ENCODE assay signal across 25 cellular contexts in genomic region chr4:147040874-147041273, GRCh38.
A peak's percentile ranks its signal among the peaks of the same experiment; 100 is the strongest.
DNase-seq lines count a peak whose midpoint lies in the region; ATAC-seq, FAIRE-seq and TF ChIP-seq lines count a peak whose summit lies in the region.
"Had no signal": no experiment of that assay in that cellular context is flagged by ENCODE, and none has a peak within 500 bp of the region (broad histone marks: within the 10 kb centered on the region; RNA-seq: fewer than 3 reads in every experiment).

No MANE protein-coding gene starts in this region.

- dilution Hi-C loops in IMR-90 (cut with HindIII; ENCODE audit: low sequenced_read_pairs, unreplicated experiment) = no loop called here

- CTCF ChIA-PET in IMR-90 (lab: Yijun Ruan, JAX) = no interaction called here
- CTCF ChIA-PET in H1 (lab: Charles Lee; ENCODE audit: partially characterized antibody) = interaction anchor here (0.6 to 6.1 kb wide), 6 partner anchors 14 to 602 kb away, joined by 3 to 31 read pairs (median 5); no protein-coding TSS in a partner anchor

- H3K4ac ChIP-seq in IMR-90 (ENCODE audit: low read depth, low read length) (no peak overlapping the region), H1 (replicated peaks; ENCODE audit: insufficient read length, low read depth, low read length) (no peak overlapping the region)

- no peak for TF ChIP-seq POLR2A in IMR-90 (IDR thresholded peaks at IDR 0.05; ENCODE audit: low read depth, low read length)
- TF ChIP-seq POLR2A in H1 (IDR thresholded peaks at IDR 0.05; ENCODE audit: control extremely low read depth in 1 of 2, low read depth in 2 of 2, low read length in 2 of 2) = no peak

- H3K56ac ChIP-seq in IMR-90 (ENCODE audit: extremely low read depth, insufficient read depth, low read length) = no peak overlapping the region
- no peak overlapping the region for H3K56ac ChIP-seq in H1 (replicated peaks; ENCODE audit: insufficient read length, low read depth, low read length)

- no peak overlapping the region for H4K5ac ChIP-seq in IMR-90 (ENCODE audit: low read depth, low read length)
- no peak overlapping the region for H4K5ac ChIP-seq in H1 (ENCODE audit: insufficient read length, low read depth, low read length)

- DNase-seq in IMR-90 (no peak), H1 (ENCODE audit: low read depth in 1 of 2, low spot score in 2 of 2) (no peak), NCI-H526 treated with DMSO at 0.1 percent for 48 hours (lab: John Stamatoyannopoulos, UW) (no peak)
- DNase-seq: 8988T; ACHN; BE2C; C1 segment of cervical spinal cord; CD4-positive, alpha-beta memory T cell; CD4-positive, CD25-positive, alpha-beta regulatory T cell; CD8-positive, alpha-beta memory T cell; COR-L47; DMS 273 treated with DMSO at 0.1 percent for 48 hours; DMS153; DMS53; DMS79; DND-41; EL; GDM1 had no signal

- H4K91ac ChIP-seq in IMR-90 (ENCODE audit: insufficient read depth, low read depth, low read length) (no peak overlapping the region), H1 (replicated peaks; ENCODE audit: insufficient read length, low read length) (no peak overlapping the region)

- no peak overlapping the region for H2BK12ac ChIP-seq in H1 (ENCODE audit: low read depth, low read length)

- H3K14ac ChIP-seq in IMR-90 (replicated peaks; ENCODE audit: low read depth, low read length) = no peak overlapping the region
- no peak overlapping the region for H3K14ac ChIP-seq in H1 (ENCODE audit: insufficient read length)

- no TSS peak for BruUV-seq in IMR-90 (replicated peaks; lab: Mats Ljungman, UMichigan)

- H3K4me2 ChIP-seq in IMR-90 (ENCODE audit: low read depth, low read length) = no peak overlapping the region
- H3K4me2 ChIP-seq in H1 (ENCODE audit: insufficient read depth in 1 of 2, low read depth in 2 of 2, low read length in 2 of 2) = no peak overlapping the region
- H3K4me2 ChIP-seq: BLaER1 had no signal

- H3K36me3 ChIP-seq in IMR-90 (ENCODE audit: control insufficient read depth, insufficient read depth, low read length) = no peaks in the 10 kb centered on the region
- H3K36me3 ChIP-seq in H1 (ENCODE audit: control insufficient read depth in 2 of 4, insufficient read depth in 4 of 4, low read length in 3 of 4) = no peaks in the 10 kb centered on the region
- H3K36me3 ChIP-seq: BE2C, BLaER1 had no signal

- no peak for FAIRE-seq in H1 (lab: Jason Lieb, UNC)
- FAIRE-seq: A204.1, GM12878, GM12892, GM18507 had no signal

- H3K4me3 ChIP-seq in IMR-90 (ENCODE audit: insufficient read depth, low read depth, low read length) = no peak overlapping the region
- H3K4me3 ChIP-seq in H1 (ENCODE audit: extremely low read depth in 1 of 4, insufficient read depth in 2 of 4, low read depth in 3 of 4, low read length in 4 of 4) = no peak overlapping the region
- H3K4me3 ChIP-seq: BLaER1, GM12878 had no signal

- H2BK120ac ChIP-seq in IMR-90 (ENCODE audit: low read depth, low read length) (no peak overlapping the region), H1 (replicated peaks; ENCODE audit: low read depth, low read length) (no peak overlapping the region)

- no peak for TF ChIP-seq RAD21 in IMR-90 (IDR thresholded peaks at IDR 0.05; ENCODE audit: low read length)
- no peak for TF ChIP-seq RAD21 in Ishikawa (IDR thresholded peaks at IDR 0.05; ENCODE audit: low read depth)
- no peak for TF ChIP-seq RAD21 in H1 (IDR thresholded peaks at IDR 0.05 in 1 of 2, conservative IDR thresholded peaks at IDR 0.05 in 1 of 2; ENCODE audit: low read depth in 2 of 2, low read length in 2 of 2)

- no peak for ATAC-seq in IMR-90 (ENCODE audit: low read depth)
- no peak for ATAC-seq in HG03175 (IDR thresholded peaks at IDR 0.05; ENCODE audit: unreplicated experiment)
- ATAC-seq: GM12878 had no signal

- H3K9me3 ChIP-seq in IMR-90 (ENCODE audit: control insufficient read depth, insufficient read depth, low read length) (no peaks in the 10 kb centered on the region), H1 (ENCODE audit: insufficient read depth in 2 of 2, low read depth in 1 of 2, low read length in 1 of 2) (no peaks in the 10 kb centered on the region)
- H3K9me3 ChIP-seq: BE2C, BLaER1 had no signal

- H2AK5ac ChIP-seq in IMR-90 (ENCODE audit: low read depth, low read length) (no peak overlapping the region), H1 (ENCODE audit: low read depth, low read length) (no peak overlapping the region)

- H3K4me1 ChIP-seq in IMR-90 (ENCODE audit: control insufficient read depth, insufficient read depth, low read length) = no peaks in the 10 kb centered on the region
- no peaks in the 10 kb centered on the region for H3K4me1 ChIP-seq in H1 (replicated peaks in 1 of 4; ENCODE audit: control insufficient read depth in 3 of 4, insufficient read depth in 4 of 4, low read length in 3 of 4)
- H3K4me1 ChIP-seq: BLaER1 had no signal

- no CpG with 5 or more reads among the region's 3 CpGs for WGBS in IMR-90 (ENCODE audit: extremely low coverage in 2 of 2, insufficient read length in 1 of 2), 2 experiments
- WGBS in H1 (ENCODE audit: extremely low coverage in 1 of 2, insufficient coverage in 1 of 2, insufficient read length in 1 of 2, insufficient replicate concordance in 2 of 2, low coverage in 1 of 2, low lambda C conversion rate in 2 of 2, missing lambda C conversion rate in 1 of 2), 2 experiments = 95% methylated on average over 3 of the region's 3 CpGs; no CpG with 5 or more reads in 1 of the 2 experiments

- H3K18ac ChIP-seq in IMR-90 (ENCODE audit: low read depth, low read length) = no peak overlapping the region
- H3K18ac ChIP-seq in H1 (ENCODE audit: extremely low read depth, low read length) = no peak overlapping the region

- intact Hi-C loops in IMR-90 (cut with micrococcal nuclease) = no loop called here

- TF ChIP-seq EP300 in Ishikawa (IDR thresholded peaks at IDR 0.05; ENCODE audit: borderline replicate concordance) (no peak), H1 (IDR thresholded peaks at IDR 0.05; ENCODE audit: borderline replicate concordance in 1 of 2, low read depth in 2 of 2, low read length in 2 of 2) (no peak)

- TF ChIP-seq CTCF in IMR-90 (conservative IDR thresholded peaks at IDR 0.05; ENCODE audit: low read depth, low read length) = no peak
- TF ChIP-seq CTCF in H1 (IDR thresholded peaks at IDR 0.05; ENCODE audit: control extremely low read depth in 1 of 3, insufficient read depth in 1 of 3, low read depth in 1 of 3, low read length in 3 of 3) = no peak

- H3K9me1 ChIP-seq in IMR-90 (ENCODE audit: insufficient read depth, low read length) = no peaks in the 10 kb centered on the region

- H3K23ac ChIP-seq in IMR-90 (ENCODE audit: low read depth, low read length) (no peak overlapping the region), H1 (ENCODE audit: insufficient read length) (no peak overlapping the region)

- POLR2A ChIA-PET in IMR-90 (lab: Charles Lee; ENCODE audit: unreplicated experiment) = no interaction called here
- POLR2A ChIA-PET in H1 (lab: Charles Lee; ENCODE audit: partially characterized antibody) = no interaction called here

- H3K27ac ChIP-seq in IMR-90 (ENCODE audit: insufficient read depth, low read length) (no peak overlapping the region), H1 (ENCODE audit: low read depth, low read length) (no peak overlapping the region)
- H3K27ac ChIP-seq: BLaER1 had no signal

- H4K8ac ChIP-seq in IMR-90 (ENCODE audit: low read depth in 2 of 2, low read length in 2 of 2) (no peak overlapping the region), H1 (ENCODE audit: extremely low read depth, insufficient read depth, low read length) (no peak overlapping the region)

- H3K79me1 ChIP-seq in IMR-90 (ENCODE audit: low read depth in 1 of 2, low read length in 2 of 2) = no peaks in the 10 kb centered on the region
- H3K79me1 ChIP-seq in H1 (ENCODE audit: low read depth, low read length) = no peaks in the 10 kb centered on the region

- H2BK15ac ChIP-seq in IMR-90 (ENCODE audit: low read depth, low read length) (no peak overlapping the region), H1 (ENCODE audit: low read length) (no peak overlapping the region)

- H3K27me3 ChIP-seq in IMR-90 (ENCODE audit: control insufficient read depth, insufficient read depth, low read length) (peaks cover 38% of the 10 kb centered on the region), H1 (replicated peaks in 1 of 4; ENCODE audit: control insufficient read depth in 3 of 4, extremely low read depth in 1 of 4, insufficient read depth in 3 of 4, low read length in 3 of 4) (no peaks in the 10 kb centered on the region)
- H3K27me3 ChIP-seq: BE2C, BLaER1 had no signal

- no peaks in the 10 kb centered on the region for H3K79me2 ChIP-seq in H1 (ENCODE audit: control insufficient read depth in 1 of 2, insufficient read depth in 2 of 2, low read length in 2 of 2)

- H4K20me1 ChIP-seq in IMR-90 (ENCODE audit: insufficient read depth, low read length) = no peaks in the 10 kb centered on the region
- H4K20me1 ChIP-seq in H1 (replicated peaks in 1 of 2; ENCODE audit: control insufficient read depth in 1 of 2, insufficient read depth in 2 of 2, low read length in 2 of 2) = no peaks in the 10 kb centered on the region
- H4K20me1 ChIP-seq: BLaER1 had no signal

- H3K23me2 ChIP-seq in H1 (ENCODE audit: low read depth, low read length) = no peaks in the 10 kb centered on the region

- H2AFZ ChIP-seq in IMR-90 (replicated peaks; ENCODE audit: low read length, poor library complexity) = no peak overlapping the region
- no peak overlapping the region for H2AFZ ChIP-seq in H1 (ENCODE audit: low read length)

- no peak overlapping the region for H3K9ac ChIP-seq in IMR-90 (ENCODE audit: low read depth, low read length)
- no peak overlapping the region for H3K9ac ChIP-seq in H1 (replicated peaks in 1 of 4; ENCODE audit: extremely low read depth in 1 of 4, low read depth in 3 of 4, low read length in 3 of 4)
- H3K9ac ChIP-seq: BLaER1 had no signal

- H2BK20ac ChIP-seq in IMR-90 (ENCODE audit: low read depth, low read length) = no peak overlapping the region
- no peak overlapping the region for H2BK20ac ChIP-seq in H1 (ENCODE audit: low read length)

- no peak overlapping the region for H2BK5ac ChIP-seq in IMR-90 (ENCODE audit: low read depth, low read length, poor library complexity, severe bottlenecking)
- H2BK5ac ChIP-seq in H1 (ENCODE audit: low read depth, low read length) = no peak overlapping the region

- in situ Hi-C loops in IMR-90 (cut with MboI; ENCODE audit: low sequenced_read_pairs) = no loop called here

- H2AK9ac ChIP-seq in IMR-90 (replicated peaks; ENCODE audit: low read depth, low read length, poor library complexity) = no peak overlapping the region

TF ChIP-seq in IMR-90, 13 proteins besides CTCF, POLR2A, EP300 and RAD21 (continues in another document):
- TF ChIP-seq CEBPB (IDR thresholded peaks at IDR 0.05; ENCODE audit: low read depth, low read length) = peak; percentile 84

TF ChIP-seq in Ishikawa, 13 proteins besides CTCF, POLR2A, EP300 and RAD21:
- peak; percentile 50; the same call in 1 of the 2 replicates for TF ChIP-seq CEBPB (IDR thresholded peaks at IDR 0.05)
- no peak for TF ChIP-seq FOXM1 (IDR thresholded peaks at IDR 0.05; ENCODE audit: borderline replicate concordance, low read depth)

TF ChIP-seq in H1, 55 proteins besides CTCF, POLR2A, EP300 and RAD21:
- TF ChIP-seq CEBPB (IDR thresholded peaks at IDR 0.05; ENCODE audit: low read depth, low read length) = peak; percentile 77; the same call in 1 of the 2 replicates
- no peak for TF ChIP-seq NRF1 (IDR thresholded peaks at IDR 0.05; ENCODE audit: low read depth, low read length)
TF ChIP-seq in H1: peak in this region for 1.
